In genomic region chr10:26780793-26781601, GRCh38 we compare ENCODE assay signal across 9 cellular contexts.
DNase-seq lines count a peak whose midpoint lies in the region; ATAC-seq and TF ChIP-seq lines count a peak whose summit lies in the region.
"Had no signal": no experiment of that assay in that cellular context is flagged by ENCODE, and none has a peak within 500 bp of the region (broad histone marks: within the 10 kb centered on the region; RNA-seq: fewer than 3 reads in every experiment).

No MANE protein-coding gene starts in this region.

- H3K27ac ChIP-seq in left lung = no peak overlapping the region

- intact Hi-C loops in left lung (cut with DNase I) (no loop called here), sciatic nerve (cut with DNase I) (no loop called here)

- H3K9me3 ChIP-seq in adipocyte (ENCODE audit: control insufficient read depth, low read length) = no peaks in the 10 kb centered on the region
- H3K9me3 ChIP-seq in left lung = no peaks in the 10 kb centered on the region
- H3K9me3 ChIP-seq: Peyer's patch had no signal

- DNase-seq in CD1c-positive myeloid dendritic cell (ENCODE audit: extremely low spot score) (peak; percentile 87), adipocyte (ENCODE audit: low read depth) (peak; percentile 85), left lung (no peak), NCI-H1694 treated with DMSO at 0.1 percent for 48 hours (lab: John Stamatoyannopoulos, UW) (no peak), sciatic nerve (ENCODE audit: low spot score) (no peak), NCI-H187 treated with DMSO at 0.1 percent for 48 hours (lab: John Stamatoyannopoulos, UW) (no peak)

- H3K27me3 ChIP-seq in adipocyte (replicated peaks; ENCODE audit: control insufficient read depth, insufficient read depth, low read length) = no peaks in the 10 kb centered on the region
- no peaks in the 10 kb centered on the region for H3K27me3 ChIP-seq in left lung
- H3K27me3 ChIP-seq: Peyer's patch had no signal

- H3K36me3 ChIP-seq in adipocyte (ENCODE audit: control insufficient read depth, insufficient read depth, low read length, severe bottlenecking) (no peaks in the 10 kb centered on the region), left lung (no peaks in the 10 kb centered on the region)
- H3K36me3 ChIP-seq: Peyer's patch had no signal

- no peak for TF ChIP-seq CTCF in left lung (IDR thresholded peaks at IDR 0.05)

- H3K4me3 ChIP-seq in adipocyte (ENCODE audit: low read length) (peak overlapping the region; percentile 32), left lung (no peak overlapping the region)
- H3K4me3 ChIP-seq: Peyer's patch had no signal

- H3K9ac ChIP-seq in adipocyte (ENCODE audit: low read length) = peak overlapping the region; percentile 13

- peaks cover 28% of the 10 kb centered on the region for H3K4me1 ChIP-seq in adipocyte (ENCODE audit: control insufficient read depth, insufficient read depth, low read length)
- H3K4me1 ChIP-seq in left lung = peaks cover 0 to 40% of the 10 kb centered on the region in 2 donors

- ATAC-seq in GM19328 (IDR thresholded peaks at IDR 0.05; ENCODE audit: unreplicated experiment) = peak; percentile 44
- ATAC-seq in HG03460 (IDR thresholded peaks at IDR 0.05; ENCODE audit: unreplicated experiment) = peak; percentile 70
- peak; percentile 68 for ATAC-seq in left lung
- ATAC-seq in sciatic nerve = no peak

Comparison
In these comparisons a context has a peak if more than half of its experiments do, and no peak if none do; other contexts are left out.
1. DNase-seq: peak in CD1c-positive myeloid dendritic cell (single experiment) and adipocyte (single experiment); none in left lung (0 of 2), NCI-H1694 treated with DMSO at 0.1 percent for 48 hours (single experiment), sciatic nerve (single experiment) and NCI-H187 treated with DMSO at 0.1 percent for 48 hours (single experiment).